8 cellular contexts compared by ENCODE assay signal in the genomic region with DNA sequence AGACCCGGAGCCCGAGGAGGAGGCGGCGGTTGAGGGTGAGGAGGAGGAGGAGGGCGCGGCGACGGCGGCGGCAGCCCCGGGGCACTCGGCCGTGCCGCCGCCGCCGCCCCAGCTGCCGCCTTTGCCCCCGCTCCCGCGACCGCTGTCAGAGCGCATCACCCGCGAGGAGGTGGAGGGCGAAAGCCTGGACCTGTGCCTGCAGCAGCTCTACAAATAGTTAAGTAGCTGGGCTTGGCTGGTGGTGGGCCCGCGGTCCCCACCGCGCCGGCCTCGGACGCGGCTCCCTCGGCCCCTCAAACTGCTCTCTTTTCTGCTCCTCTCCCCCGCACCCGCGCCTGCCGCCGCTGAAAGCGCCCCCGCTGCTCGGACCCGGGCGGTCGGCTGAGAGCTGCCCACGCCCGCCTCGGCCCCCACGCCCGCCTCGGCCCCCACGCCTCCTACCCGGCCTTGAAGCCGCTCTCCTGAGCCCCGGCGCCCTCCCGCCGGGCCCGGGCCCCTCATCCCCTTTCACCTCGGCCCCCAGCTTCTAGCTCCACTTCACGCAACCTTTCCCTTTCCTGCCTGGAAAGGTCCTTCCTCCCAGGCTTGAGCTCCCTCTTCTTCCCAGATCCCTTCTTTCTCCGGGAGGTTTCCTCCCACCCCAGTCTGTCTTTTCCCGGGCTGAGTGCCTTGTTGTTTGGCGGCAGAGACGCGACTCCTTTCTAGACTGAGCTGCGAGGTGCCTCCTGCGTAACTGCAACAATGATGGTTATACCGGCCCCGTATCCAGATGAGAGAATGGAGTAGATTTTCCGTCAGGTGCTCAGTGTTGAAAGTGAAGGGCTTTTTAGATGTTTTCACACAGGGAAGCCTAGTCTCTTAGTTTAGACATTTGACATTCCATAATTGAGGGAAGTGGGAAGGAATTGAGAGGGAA. TPM values are rescaled to one million over a fixed set of nuclear protein-coding genes. Genes with fewer than 3 reads are reported as not detected.
DNase-seq lines count a peak whose midpoint lies in the region; ATAC-seq and TF ChIP-seq lines count a peak whose summit lies in the region.

No MANE protein-coding gene starts in this region.

- DNase-seq in M059J (ENCODE audit: low read depth) (peak; percentile 8), SHP77 (lab: John Stamatoyannopoulos, UW) (no peak)
- peak; percentile 43 for DNase-seq in activated T-cell treated with anti-CD3 and anti-CD28 coated beads, Interleukin-2, amount 50 U/mL, for 24 hours

- no peaks in the 10 kb centered on the region for H3K36me3 Mint-ChIP-seq in activated T-cell treated with anti-CD3 and anti-CD28 coated beads, Interleukin-2, amount 50 U/mL, for 24 hours (ENCODE audit: low read depth)

- no peak for TF ChIP-seq POLR2A in gastroesophageal sphincter (IDR thresholded peaks at IDR 0.05)

- H3K27ac Mint-ChIP-seq in activated T-cell treated with anti-CD3 and anti-CD28 coated beads, Interleukin-2, amount 50 U/mL, for 24 hours, result no peak overlapping the region

- peaks cover 10% of the 10 kb centered on the region for H3K4me1 Mint-ChIP-seq in activated T-cell treated with anti-CD3 and anti-CD28 coated beads, Interleukin-2, amount 50 U/mL, for 24 hours (ENCODE audit: low read depth)

- H3K4me3 Mint-ChIP-seq in activated T-cell treated with anti-CD3 and anti-CD28 coated beads, Interleukin-2, amount 50 U/mL, for 24 hours, result peak overlapping the region; percentile 81

- H3K36me3 ChIP-seq in DOHH2 (ENCODE audit: control insufficient read depth, low read length) (peaks cover 49% of the 10 kb centered on the region), gastroesophageal sphincter (no peaks in the 10 kb centered on the region), neutrophil (no peaks in the 10 kb centered on the region)

- no peaks in the 10 kb centered on the region for H3K27me3 ChIP-seq in DOHH2 (ENCODE audit: control insufficient read depth, low read length)
- H3K27me3 ChIP-seq in gastroesophageal sphincter, result peaks cover 73% of the 10 kb centered on the region
- peaks cover 99% of the 10 kb centered on the region for H3K27me3 ChIP-seq in neutrophil

- peak overlapping the region; percentile 66 for H3K4me2 ChIP-seq in DOHH2 (ENCODE audit: low read length)

- H3K27ac ChIP-seq in DOHH2 (ENCODE audit: low read depth, low read length) (peak overlapping the region; percentile 74), gastroesophageal sphincter (peak overlapping the region in 1 of 4 donors; percentile 27), neutrophil (no peak overlapping the region)

- H3K79me2 ChIP-seq in DOHH2 (ENCODE audit: control insufficient read depth, low read length), result peaks cover 58% of the 10 kb centered on the region

- TF ChIP-seq CTCF in DOHH2 (IDR thresholded peaks at IDR 0.05; ENCODE audit: low read depth, low read length, poor library complexity, severe bottlenecking) (no peak), gastroesophageal sphincter (IDR thresholded peaks at IDR 0.05) (no peak), neutrophil (IDR thresholded peaks at IDR 0.05) (no peak)

- ATAC-seq in gastroesophageal sphincter, result peak; percentile 28
- ATAC-seq in HG02938 (IDR thresholded peaks at IDR 0.05; ENCODE audit: unreplicated experiment), result no peak
- ATAC-seq in GM19397 (IDR thresholded peaks at IDR 0.05; ENCODE audit: unreplicated experiment), result no peak

- no peak for TF ChIP-seq EP300 in gastroesophageal sphincter (IDR thresholded peaks at IDR 0.05)

- H3K9me3 ChIP-seq in DOHH2 (ENCODE audit: control insufficient read depth, insufficient read depth, low read length) (no peaks in the 10 kb centered on the region), gastroesophageal sphincter (no peaks in the 10 kb centered on the region), neutrophil (no peaks in the 10 kb centered on the region)

- 0 to 1% methylated on average over 2 to 25 of the region's 72 CpGs for WGBS in gastroesophageal sphincter (ENCODE audit: low coverage in 1 of 2), 2 donors

- H3K4me1 ChIP-seq in DOHH2 (ENCODE audit: control insufficient read depth, low read length) (peaks cover 43% of the 10 kb centered on the region), gastroesophageal sphincter (peaks cover 0 to 22% (median 9%) of the 10 kb centered on the region in 3 donors), neutrophil (ENCODE audit: control insufficient read depth in 1 of 2, insufficient read depth in 1 of 2, low read depth in 1 of 2, low read length in 1 of 2) (peaks cover 8 to 17% of the 10 kb centered on the region in 2 experiments)

- H3F3A ChIP-seq in DOHH2 (ENCODE audit: control insufficient read depth, insufficient read depth), result peaks cover 14% of the 10 kb centered on the region

- H3K9me2 ChIP-seq in DOHH2 (replicated peaks; ENCODE audit: control insufficient read depth, low read length), result no peaks in the 10 kb centered on the region

- peaks cover 4% of the 10 kb centered on the region; the same call in 1 of the 2 replicates for H4K20me1 ChIP-seq in DOHH2 (ENCODE audit: control insufficient read depth, insufficient read depth, low read depth, low read length)

- H3K9me3 Mint-ChIP-seq in activated T-cell treated with anti-CD3 and anti-CD28 coated beads, Interleukin-2, amount 50 U/mL, for 24 hours, result no peaks in the 10 kb centered on the region

- H3K4me3 ChIP-seq in DOHH2 (ENCODE audit: low read length), result peak overlapping the region; percentile 85
- peak overlapping the region; percentile 17 to 60 for H3K4me3 ChIP-seq in gastroesophageal sphincter
- peak overlapping the region; percentile 35 to 60 for H3K4me3 ChIP-seq in neutrophil (ENCODE audit: low read depth in 1 of 2, low read length in 1 of 2)

- H3K27me3 Mint-ChIP-seq in activated T-cell treated with anti-CD3 and anti-CD28 coated beads, Interleukin-2, amount 50 U/mL, for 24 hours, result peaks cover 62% of the 10 kb centered on the region

RNA-seq across cellular contexts. Expression of a gene that starts 0.8 kb away (rescaled TPM):
- total RNA-seq in M059J (2014; rRNA removed; shearing (Covaris generic)), result 0.25 and 0.47 TPM in 2 replicates
- total RNA-seq in gastroesophageal sphincter, result under 1 TPM; 0.35 to 0.92 (median 0.44) TPM

Comparison
In these comparisons a context has a peak if more than half of its experiments do, and no peak if none do; other contexts are left out.
1. DNase-seq: peak in M059J (single experiment) and activated T-cell treated with anti-CD3 and anti-CD28 coated beads, Interleukin-2, amount 50 U/mL, for 24 hours (single experiment); none in SHP77 (0 of 2).
2. Peak in every context shown above with its lines, with median percentiles within 50 percentile points of each other: H3K4me3 ChIP-seq.